10 cellular contexts compared by ENCODE assay signal in the genomic region with DNA sequence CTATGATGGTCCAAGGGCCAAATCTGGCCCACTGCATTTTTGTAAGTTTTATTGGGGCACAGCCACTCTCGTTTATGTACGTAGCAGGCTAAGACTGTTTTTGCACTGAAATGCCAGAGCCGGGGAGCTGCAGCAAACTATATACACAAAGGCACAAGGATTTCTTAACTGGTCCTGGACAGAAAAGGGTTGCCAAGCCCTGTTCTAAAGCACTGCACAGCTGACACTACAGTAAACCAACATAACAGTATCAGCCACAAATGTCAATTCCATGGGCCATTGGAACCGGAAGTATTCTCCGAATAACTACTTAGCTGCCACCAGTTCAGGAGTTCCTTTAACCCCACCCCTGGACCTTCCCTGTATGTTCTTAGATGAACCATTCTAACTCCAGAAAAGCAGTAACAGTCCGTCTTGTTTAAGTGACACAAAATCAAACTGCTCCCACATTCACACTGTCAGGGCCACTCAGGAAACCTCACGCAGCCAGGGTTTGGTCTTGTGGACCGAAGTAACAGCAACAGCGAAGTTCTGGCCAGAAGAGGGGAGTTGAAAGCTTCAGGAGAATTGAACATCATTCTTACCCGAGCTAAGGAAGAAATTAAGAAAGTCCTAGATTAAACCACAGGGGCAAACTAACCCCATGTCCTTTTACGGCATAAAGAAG. TPM values are rescaled to one million over a fixed set of nuclear protein-coding genes. Genes with fewer than 3 reads are reported as not detected.
A peak's percentile ranks its signal among the peaks of the same experiment; 100 is the strongest.
DNase-seq lines count a peak whose midpoint lies in the region; ATAC-seq, FAIRE-seq and TF ChIP-seq lines count a peak whose summit lies in the region.
"Had no signal": no experiment of that assay in that cellular context is flagged by ENCODE, and none has a peak within 500 bp of the region (broad histone marks: within the 10 kb centered on the region; RNA-seq: fewer than 3 reads in every experiment).

No MANE protein-coding gene starts in this region.

- H3K27ac Mint-ChIP-seq in activated CD4-positive, alpha-beta memory T cell treated with anti-CD3 and anti-CD28 coated beads for 36 hours = peak overlapping the region; percentile 34

- 48% methylated on average over 11 of the region's 11 CpGs for WGBS in right cardiac atrium
- WGBS in spleen, 5 donors = 38 to 56% (median 42%) methylated on average over 11 of the region's 11 CpGs

- no peak for TF ChIP-seq POLR2A in spleen (IDR thresholded peaks at IDR 0.05)

- peaks cover 12% of the 10 kb centered on the region for H3K36me3 Mint-ChIP-seq in activated CD4-positive, alpha-beta memory T cell treated with anti-CD3 and anti-CD28 coated beads for 36 hours

- H3K9me3 Mint-ChIP-seq in activated CD4-positive, alpha-beta memory T cell treated with anti-CD3 and anti-CD28 coated beads for 36 hours = no peaks in the 10 kb centered on the region

- H3K27ac ChIP-seq in right cardiac atrium (ENCODE audit: low read length) (peak overlapping the region; percentile 49), spleen (peak overlapping the region in 7 of 8 donors; percentile 56 to 84 (median 74))

- no peaks in the 10 kb centered on the region for H3K27me3 ChIP-seq in right cardiac atrium (ENCODE audit: control insufficient read depth, insufficient read depth)
- no peaks in the 10 kb centered on the region for H3K27me3 ChIP-seq in spleen (replicated peaks in 1 of 7)

- FAIRE-seq in D721Med (lab: Jason Lieb, UNC) = no peak
- FAIRE-seq: endometrium had no signal

- DNase-seq in GDM1 (lab: John Stamatoyannopoulos, UW) = peak; percentile 23
- DNase-seq in activated CD4-positive, alpha-beta memory T cell treated with anti-CD3 and anti-CD28 coated beads for 36 hours = no peak
- no peak for DNase-seq in right cardiac atrium
- DNase-seq in spleen = peak; percentile 33
- no peak for DNase-seq in stimulated activated CD4-positive, alpha-beta T cell treated with anti-CD3 and anti-CD28 coated beads, Interleukin-2, amount 100 ng/mL, for 48 hours
- DNase-seq in D721Med (ENCODE audit: insufficient read length, low spot score) = no peak
- no peak for DNase-seq in anterior cingulate cortex (lab: John Stamatoyannopoulos, UW)
- DNase-seq: islet precursor cell had no signal

- POLR2A ChIA-PET in activated CD4-positive, alpha-beta memory T cell treated with anti-CD3 and anti-CD28 coated beads for 36 hours (lab: Charles Lee) = no interaction called here

- peaks cover 0 to 53% (median 32%) of the 10 kb centered on the region in 6 donors for H3K36me3 ChIP-seq in spleen

- no peaks in the 10 kb centered on the region for H3K27me3 Mint-ChIP-seq in activated CD4-positive, alpha-beta memory T cell treated with anti-CD3 and anti-CD28 coated beads for 36 hours

- TF ChIP-seq CTCF in spleen (IDR thresholded peaks at IDR 0.05 in 8 of 11, conservative IDR thresholded peaks at IDR 0.05 in 3 of 11) = no peak
- no peak for TF ChIP-seq CTCF in D721Med (IDR thresholded peaks at IDR 0.05; ENCODE audit: insufficient read depth, missing control alignments)

- CTCF ChIA-PET in activated CD4-positive, alpha-beta memory T cell treated with anti-CD3 and anti-CD28 coated beads for 36 hours (lab: Charles Lee) = no interaction called here

- ATAC-seq in right cardiac atrium = no peak
- ATAC-seq: sciatic nerve had no signal

- H3K9me3 ChIP-seq in right cardiac atrium (ENCODE audit: control insufficient read depth, low read length) (no peaks in the 10 kb centered on the region), spleen (no peaks in the 10 kb centered on the region)

- peaks cover 21% of the 10 kb centered on the region for H3K4me1 Mint-ChIP-seq in activated CD4-positive, alpha-beta memory T cell treated with anti-CD3 and anti-CD28 coated beads for 36 hours (ENCODE audit: low read depth)

- no peak overlapping the region for H3K4me3 Mint-ChIP-seq in activated CD4-positive, alpha-beta memory T cell treated with anti-CD3 and anti-CD28 coated beads for 36 hours

- peaks cover 14% of the 10 kb centered on the region for H3K4me1 ChIP-seq in right cardiac atrium (ENCODE audit: control insufficient read depth, insufficient read depth, low read length)
- peaks cover 7 to 46% (median 29%) of the 10 kb centered on the region in 6 donors for H3K4me1 ChIP-seq in spleen

- intact Hi-C loops in activated CD4-positive, alpha-beta memory T cell treated with anti-CD3 and anti-CD28 coated beads for 36 hours (cut with micrococcal nuclease) = no loop called here
- intact Hi-C loops in right cardiac atrium (cut with DNase I) = loop anchor here in 2 of 4 donors (5.0 kb wide), 1 partner anchor 67 kb away; no protein-coding TSS in a partner anchor
- intact Hi-C loops in spleen (cut with DNase I; ENCODE audit: low total_unique reads) = no loop called here

- H3K4me3 ChIP-seq in right cardiac atrium (ENCODE audit: low read length) (no peak overlapping the region), spleen (no peak overlapping the region)

RNA-seq across cellular contexts. Expression of a gene that starts 49.1 kb away (rescaled TPM):
- total RNA-seq in activated CD4-positive, alpha-beta memory T cell treated with anti-CD3 and anti-CD28 coated beads for 36 hours = 10 to 100 TPM; 19.8 to 22.2 TPM
- total RNA-seq in right cardiac atrium (100 to 1,000 TPM; 130 to 238 (median 203) TPM), spleen (10 to 100 TPM; 31.0 to 44.7 (median 38.1) TPM)
- polyA plus RNA-seq in right cardiac atrium (198 TPM), spleen (10 to 100 TPM; 44.9 to 59.4 (median 52.4) TPM)

Comparison
In these comparisons a context has a peak if more than half of its experiments do, and no peak if none do; other contexts are left out.
1. DNase-seq: peak in GDM1 (single experiment) and spleen (single experiment); none in activated CD4-positive, alpha-beta memory T cell treated with anti-CD3 and anti-CD28 coated beads for 36 hours (single experiment), right cardiac atrium (0 of 3), stimulated activated CD4-positive, alpha-beta T cell treated with anti-CD3 and anti-CD28 coated beads, Interleukin-2, amount 100 ng/mL, for 48 hours (0 of 2), D721Med (single experiment) and anterior cingulate cortex (0 of 58).